29 cellular contexts compared by ENCODE assay signal in genomic region chr14:72568296-72568992, GRCh38.
"Had no signal": no experiment of that assay in that cellular context is flagged by ENCODE, and none has a peak within 500 bp of the region (broad histone marks: within the 10 kb centered on the region; RNA-seq: fewer than 3 reads in every experiment).

No MANE protein-coding gene starts in this region.

- H3K27me3 ChIP-seq: ascending aorta, brain microvascular endothelial cell, pancreas, upper lobe of right lung had no signal

- H3K27me3 Mint-ChIP-seq: activated CD4-positive, alpha-beta memory T cell treated with anti-CD3 and anti-CD28 coated beads for 36 hours; stimulated activated naive CD8-positive, alpha-beta T cell treated with anti-CD3 and anti-CD28 coated beads, Interleukin-15, Interleukin-2, amounts not matched to agents 100 ng/mL and 50 ng/mL, for 24 hours had no signal

- H3K4me1 ChIP-seq: lower lobe of right lung, upper lobe of right lung had no signal

- H3K27ac Mint-ChIP-seq: activated CD4-positive, alpha-beta memory T cell treated with anti-CD3 and anti-CD28 coated beads for 36 hours; activated CD4-positive, alpha-beta T cell treated with anti-CD3 and anti-CD28 coated beads, Interleukin-2, amount 10 ng/mL, durations not matched to agents 24 days and 14 days; activated naive CD4-positive, alpha-beta T cell treated with anti-CD3 and anti-CD28 coated beads, Interleukin-2, amount 10 ng/mL, durations not matched to agents 7 days and 5 days; activated naive CD8-positive, alpha-beta T cell treated with anti-CD3 and anti-CD28 coated beads, Interleukin-2, amount 10 ng/mL, durations not matched to agents 7 days and 5 days; stimulated activated naive CD8-positive, alpha-beta T cell treated with anti-CD3 and anti-CD28 coated beads, Interleukin-15, Interleukin-2, amounts not matched to agents 100 ng/mL and 50 ng/mL, for 24 hours; T-helper 17 cell had no signal

- H3K4me1 Mint-ChIP-seq: activated CD4-positive, alpha-beta T cell treated with anti-CD3 and anti-CD28 coated beads, Interleukin-2, amount 10 ng/mL, durations not matched to agents 24 days and 14 days had no signal

- DNase-seq: activated CD4-positive, alpha-beta memory T cell treated with anti-CD3 and anti-CD28 coated beads for 36 hours; activated CD4-positive, alpha-beta T cell treated with anti-CD3 and anti-CD28 coated beads, Interleukin-2, amount 10 ng/mL, durations not matched to agents 24 days and 14 days; activated CD4-positive, CD25-positive, alpha-beta regulatory T cell treated with anti-CD3 and anti-CD28 coated beads, Interleukin-2, amount 50 U/mL, for 72 hours; activated CD8-positive, alpha-beta memory T cell treated with anti-CD3 and anti-CD28 coated beads, Interleukin-2, amount 50 U/mL, for 4 hours; activated gamma-delta T cell; activated naive CD4-positive, alpha-beta T cell treated with anti-CD3 and anti-CD28 coated beads, Interleukin-2, amount 10 ng/mL, durations not matched to agents 7 days and 5 days; activated naive CD8-positive, alpha-beta T cell treated with anti-CD3 and anti-CD28 coated beads, Interleukin-2, amount 10 ng/mL, durations not matched to agents 7 days and 5 days; activated T-cell treated with anti-CD3 and anti-CD28 coated beads, Interleukin-2, amount 50 U/mL, for 1 hour; brain microvascular endothelial cell; caudate nucleus; cortex of kidney; foreskin fibroblast; head of caudate nucleus; hippocampal formation; left cardiac atrium; lower lobe of right lung; mesenchymal stem cell; psoas muscle; right cardiac atrium; stimulated activated CD4-positive, alpha-beta T cell treated with anti-CD3 and anti-CD28 coated beads, Interleukin-2, amount 100 ng/mL, for 48 hours; T-helper 17 cell; T1000; upper lobe of right lung had no signal

- FAIRE-seq: keratinocyte, pancreas had no signal

- H3K4me3 ChIP-seq: ascending aorta, lower lobe of right lung, pancreas, psoas muscle, upper lobe of right lung had no signal

- H3K9me3 ChIP-seq: ascending aorta, lower lobe of right lung, pancreas, psoas muscle, upper lobe of right lung had no signal

- H3K36me3 Mint-ChIP-seq: activated CD4-positive, alpha-beta memory T cell treated with anti-CD3 and anti-CD28 coated beads for 36 hours; activated naive CD4-positive, alpha-beta T cell treated with anti-CD3 and anti-CD28 coated beads, Interleukin-2, amount 10 ng/mL, durations not matched to agents 7 days and 5 days; natural killer cell treated with Interleukin-12 subunit alpha and Interleukin-12 subunit beta and Interleukin-15 and Interleukin-18, amount 100 ng/mL, for 72 hours had no signal

- H3K4me3 Mint-ChIP-seq: activated CD4-positive, alpha-beta memory T cell treated with anti-CD3 and anti-CD28 coated beads for 36 hours; activated CD4-positive, alpha-beta T cell treated with anti-CD3 and anti-CD28 coated beads, Interleukin-2, amount 10 ng/mL, durations not matched to agents 24 days and 14 days; activated naive CD4-positive, alpha-beta T cell treated with anti-CD3 and anti-CD28 coated beads, Interleukin-2, amount 10 ng/mL, durations not matched to agents 7 days and 5 days; activated naive CD8-positive, alpha-beta T cell treated with anti-CD3 and anti-CD28 coated beads, Interleukin-2, amount 10 ng/mL, durations not matched to agents 7 days and 5 days; natural killer cell treated with Interleukin-12 subunit alpha and Interleukin-12 subunit beta and Interleukin-15 and Interleukin-18, amount 100 ng/mL, for 72 hours; stimulated activated naive CD8-positive, alpha-beta T cell treated with anti-CD3 and anti-CD28 coated beads, Interleukin-15, Interleukin-2, amounts not matched to agents 100 ng/mL and 50 ng/mL, for 24 hours; T-helper 17 cell had no signal

- ATAC-seq: esophagus mucosa; left cardiac atrium; lower lobe of right lung; natural killer cell treated with Interleukin-12 subunit alpha and Interleukin-12 subunit beta and Interleukin-15 and Interleukin-18, amount 100 ng/mL, for 72 hours; psoas muscle; right cardiac atrium; T-helper 17 cell; upper lobe of right lung had no signal

- H3K9me3 Mint-ChIP-seq: natural killer cell treated with Interleukin-12 subunit alpha and Interleukin-12 subunit beta and Interleukin-15 and Interleukin-18, amount 100 ng/mL, for 72 hours had no signal

- H3K36me3 ChIP-seq: ascending aorta, brain microvascular endothelial cell, lower lobe of right lung, pancreas, upper lobe of right lung had no signal

- H3K27ac ChIP-seq: ascending aorta, brain microvascular endothelial cell, lower lobe of right lung, pancreas, psoas muscle, upper lobe of right lung had no signal
